Comparison of ENCODE assay signal across 8 cellular contexts in genomic region chr3:41649129-41649739, GRCh38.
"Had no signal": no experiment of that assay in that cellular context is flagged by ENCODE, and none has a peak within 500 bp of the region (broad histone marks: within the 10 kb centered on the region; RNA-seq: fewer than 3 reads in every experiment).

No MANE protein-coding gene starts in this region.

- H3K27ac ChIP-seq: GM23248, HL-60 had no signal

- ATAC-seq: HCT116, HepG2 had no signal

- H3K9ac ChIP-seq: GM23248 had no signal

- H3K9me3 ChIP-seq: HAP-1 had no signal

- H3K36me3 ChIP-seq: HAP-1 had no signal

- H3K4me1 ChIP-seq: HAP-1 had no signal

- DNase-seq: GM23248, GOT3, H7, HFFc6 had no signal

- H2AFZ ChIP-seq: GM23248 had no signal

- H3K4me3 ChIP-seq: GM23248, HAP-1 had no signal
